In genomic region chr20:41567615-41568014, GRCh38 we compare ENCODE assay signal across 26 cellular contexts.
"Had no signal": no experiment of that assay in that cellular context is flagged by ENCODE, and none has a peak within 500 bp of the region (broad histone marks: within the 10 kb centered on the region; RNA-seq: fewer than 3 reads in every experiment).

No MANE protein-coding gene starts in this region.

- H3K36me3 ChIP-seq: adrenal gland had no signal

- H2AFZ ChIP-seq: PC-9 had no signal

- DNase-seq: activated CD4-positive, alpha-beta memory T cell treated with anti-CD3 and anti-CD28 coated beads, Interleukin-2, amount 10 ng/mL, durations not matched to agents 7 days and 5 days; activated CD4-positive, alpha-beta T cell treated with anti-CD3 and anti-CD28 coated beads for 36 hours; activated CD4-positive, alpha-beta T cell treated with anti-CD3 and anti-CD28 coated beads, Interleukin-2, amount 50 U/mL, for 1 hour; activated CD4-positive, CD25-positive, alpha-beta regulatory T cell; activated gamma-delta T cell; activated naive CD4-positive, alpha-beta T cell treated with anti-CD3 and anti-CD28 coated beads, Interleukin-2, amount 50 U/mL, for 16 hours; activated naive CD8-positive, alpha-beta T cell treated with anti-CD3 and anti-CD28 coated beads, Interleukin-2, amount 10 ng/mL, durations not matched to agents 7 days and 5 days; activated T-cell treated with anti-CD3 and anti-CD28 coated beads for 4 hours; activated T-cell treated with anti-CD3 and anti-CD28 coated beads, Interleukin-2, amount 50 U/mL, for 48 hours; adrenal gland; anterior cingulate cortex; cerebellar nuclear complex; MV-4-11; NCI-H1092 treated with DMSO at 0.1 percent for 48 hours; NCI-H1417 treated with DMSO at 0.1 percent for 48 hours; NCI-H1694; NCI-H2029 treated with DMSO at 0.1 percent for 48 hours; NCI-H446; NCI-H524; PC-9; SIG-M5; T-cell; T-helper 2 cell; T1000 had no signal

- ATAC-seq: activated CD4-positive, alpha-beta T cell treated with anti-CD3 and anti-CD28 coated beads for 36 hours; activated T-helper 17 cell treated with anti-CD3 and anti-CD28 coated beads, Interleukin-2, amount 50 U/mL, for 72 hours; T-cell had no signal

- H3K27me3 ChIP-seq: adrenal gland had no signal

- H3K9me3 ChIP-seq: adrenal gland had no signal

- H3K9ac ChIP-seq: KMS-11 had no signal

- H3K4me2 ChIP-seq: KMS-11, PC-9 had no signal

- H3K27ac ChIP-seq: adrenal gland, KMS-11, PC-9 had no signal

- H3K4me3 ChIP-seq: adrenal gland, PC-9 had no signal
